ENCODE assay signal across 8 cellular contexts in the genomic region with DNA sequence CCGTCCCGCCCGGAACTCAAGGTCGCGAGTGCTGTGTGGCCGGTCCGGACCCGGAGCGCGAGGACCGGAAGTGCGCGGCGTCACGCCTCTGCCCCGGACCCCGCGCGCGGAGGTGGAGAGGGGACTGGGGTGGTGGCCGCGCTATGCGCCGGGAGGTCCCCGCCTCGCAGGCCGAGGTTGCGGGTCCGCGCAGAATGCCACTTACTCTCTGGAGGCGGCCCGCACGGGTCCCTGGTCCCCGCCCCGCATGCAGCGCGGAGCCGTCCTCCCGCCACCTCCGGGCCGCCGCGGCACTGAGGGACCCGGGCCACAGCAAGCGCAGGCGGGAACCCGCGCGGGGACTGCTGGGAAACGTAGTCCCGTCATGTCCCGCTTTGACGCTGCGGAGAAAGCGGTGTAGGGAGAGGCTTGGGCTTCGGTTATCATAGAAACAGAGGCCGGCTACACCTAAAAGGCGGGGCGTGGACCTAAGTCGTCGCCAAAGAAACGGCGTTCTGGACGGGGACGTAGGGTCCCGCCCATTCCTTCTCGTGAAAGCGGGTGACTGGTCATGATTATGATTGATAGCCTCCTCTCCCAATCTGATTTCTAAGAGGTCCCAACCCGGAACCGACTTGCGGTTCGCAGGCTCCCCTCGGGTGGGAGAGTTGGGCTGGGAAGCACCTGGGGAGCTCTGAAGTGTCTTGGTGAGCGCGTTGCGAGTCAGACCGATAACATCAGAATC. TPM values are rescaled to one million over a fixed set of nuclear protein-coding genes. Genes with fewer than 3 reads are reported as not detected.
DNase-seq lines count a peak whose midpoint lies in the region; ATAC-seq and TF ChIP-seq lines count a peak whose summit lies in the region.

Gene ZNF837 (minus strand): TSS at position 295 of the 724 bp plus-strand sequence. CDS start 11,698 bp downstream, outside the sequence.

- H3K4me3 ChIP-seq in CD4-positive, CD25-positive, alpha-beta regulatory T cell (ENCODE audit: low read depth, low read length), result peak within 1 kb of the TSS; percentile 70
- peak within 1 kb of the TSS; percentile 70 to 83 for H3K4me3 ChIP-seq in left lung

- no peaks in the 10 kb centered on the region for H3K9me3 ChIP-seq in CD4-positive, CD25-positive, alpha-beta regulatory T cell (ENCODE audit: control insufficient read depth in 2 of 2, low read length in 2 of 2)
- no peaks in the 10 kb centered on the region for H3K9me3 ChIP-seq in left lung

- peak; percentile 87 to 88 for ATAC-seq in CD4-positive, CD25-positive, alpha-beta regulatory T cell (ENCODE audit: low read depth in 2 of 2)
- ATAC-seq in GM19438 (IDR thresholded peaks at IDR 0.05; ENCODE audit: low read depth, unreplicated experiment) (peak; percentile 87), HG03571 (IDR thresholded peaks at IDR 0.05; ENCODE audit: unreplicated experiment) (peak; percentile 74), left lung (peak; percentile 95)

- H3K36me3 ChIP-seq in CD4-positive, CD25-positive, alpha-beta regulatory T cell (ENCODE audit: control insufficient read depth, insufficient read depth, low read length), result no peaks in the 10 kb centered on the region
- H3K36me3 ChIP-seq in left lung, result no peaks in the 10 kb centered on the region

- peak within 1 kb of the TSS; percentile 96 for H3K27ac ChIP-seq in CD4-positive, CD25-positive, alpha-beta regulatory T cell (ENCODE audit: insufficient read depth, low read length, poor library complexity, severe bottlenecking)
- H3K27ac ChIP-seq in left lung, result peak within 1 kb of the TSS; percentile 92 to 96

- TF ChIP-seq CTCF in left lung (IDR thresholded peaks at IDR 0.05), result no peak

- no peaks in the 10 kb centered on the region for H3K36me3 Mint-ChIP-seq in CD4-positive, CD25-positive, alpha-beta regulatory T cell

- DNase-seq in CD4-positive, CD25-positive, alpha-beta regulatory T cell, result peak; percentile 98 to 100 (median 99)
- peak; percentile 99 for DNase-seq in NCI-H774 (lab: John Stamatoyannopoulos, UW)
- DNase-seq in activated CD4-positive, alpha-beta T cell treated with anti-CD3 and anti-CD28 coated beads, Interleukin-2, amount 50 U/mL, for 48 hours, result peak; percentile 95 to 97
- DNase-seq in dermis blood vessel endothelial cell, result peak; percentile 100
- DNase-seq in left lung, result peak; percentile 99 to 100
- peak; percentile 97 for DNase-seq in stimulated activated CD4-positive, alpha-beta T cell treated with anti-CD3 and anti-CD28 coated beads, Interleukin-2, amount 100 ng/mL, for 4 hours (ENCODE audit: low read depth)

- peaks cover 26% of the 10 kb centered on the region for H3K4me1 ChIP-seq in CD4-positive, CD25-positive, alpha-beta regulatory T cell (ENCODE audit: control insufficient read depth, insufficient read depth, low read length, poor library complexity, severe bottlenecking)
- H3K4me1 ChIP-seq in left lung, result peaks cover 14 to 35% of the 10 kb centered on the region in 2 donors

- no peaks in the 10 kb centered on the region for H3K27me3 Mint-ChIP-seq in CD4-positive, CD25-positive, alpha-beta regulatory T cell

- H3K4me3 Mint-ChIP-seq in CD4-positive, CD25-positive, alpha-beta regulatory T cell, result peak within 1 kb of the TSS; percentile 93 to 99 (median 96)

- peaks cover 4 to 38% (median 17%) of the 10 kb centered on the region in 4 donors for H3K4me1 Mint-ChIP-seq in CD4-positive, CD25-positive, alpha-beta regulatory T cell

- intact Hi-C loops in left lung (cut with DNase I), result no loop called here

- H3K27ac Mint-ChIP-seq in CD4-positive, CD25-positive, alpha-beta regulatory T cell, result peak within 1 kb of the TSS; percentile 97 to 99 (median 97)

- H3K27me3 ChIP-seq in CD4-positive, CD25-positive, alpha-beta regulatory T cell (ENCODE audit: control insufficient read depth, insufficient read depth, low read length), result no peaks in the 10 kb centered on the region
- no peaks in the 10 kb centered on the region for H3K27me3 ChIP-seq in left lung

- no peaks in the 10 kb centered on the region for H3K9me3 Mint-ChIP-seq in CD4-positive, CD25-positive, alpha-beta regulatory T cell

RNA-seq across cellular contexts. Expression of gene ZNF837, which starts in this region (rescaled TPM):
- 1.1 TPM for total RNA-seq in CD4-positive, CD25-positive, alpha-beta regulatory T cell
- polyA plus RNA-seq in CD4-positive, CD25-positive, alpha-beta regulatory T cell, result 1 to 10 TPM; 2.5 to 7.7 (median 4.6) TPM
- total RNA-seq in dermis blood vessel endothelial cell, result 3.5 and 4.1 TPM in 2 replicates
- total RNA-seq in left lung, result 1 to 10 TPM; 1.7 to 2.1 TPM

Comparison
In these comparisons a context has a peak if more than half of its experiments do, and no peak if none do; other contexts are left out.
1. Peak in every context shown above with its lines: DNase-seq, ATAC-seq, H3K4me3 ChIP-seq and H3K27ac ChIP-seq.